ENCODE assay signal across 25 cellular contexts in the genomic region with DNA sequence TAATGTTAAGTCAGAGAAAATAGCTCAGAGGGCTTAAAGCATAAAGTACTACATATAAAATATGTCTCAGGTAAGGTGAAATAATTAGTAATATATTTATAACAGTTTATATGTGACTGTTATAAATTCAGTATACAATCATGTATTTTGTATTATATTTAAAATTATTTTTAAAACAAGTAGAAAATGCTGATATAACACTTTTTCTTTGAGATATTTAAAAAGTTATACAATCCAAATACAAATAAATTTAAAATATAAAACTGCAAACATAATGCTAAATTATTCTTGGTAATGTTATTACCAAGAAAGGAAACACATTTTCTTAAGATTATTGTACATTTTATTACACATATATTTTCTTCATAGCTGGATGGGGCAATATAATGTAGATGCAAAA.
"Had no signal": no experiment of that assay in that cellular context is flagged by ENCODE, and none has a peak within 500 bp of the region (broad histone marks: within the 10 kb centered on the region; RNA-seq: fewer than 3 reads in every experiment).

No MANE protein-coding gene starts in this region.

- H3K4me1 ChIP-seq: gastroesophageal sphincter, heart left ventricle, left lung, neural progenitor cell, psoas muscle, sigmoid colon, spleen, testis, tibial artery had no signal

- H3K4me2 ChIP-seq: hepatocyte, neural progenitor cell had no signal

- DNase-seq: dorsolateral prefrontal cortex; effector CD4-positive, alpha-beta T cell; foreskin fibroblast; heart left ventricle; left cardiac atrium; left lung; mesenchymal stem cell; mucosa of descending colon; naive B cell; posterior cingulate gyrus; psoas muscle; right cardiac atrium; sigmoid colon; spleen; stimulated activated CD4-positive, alpha-beta T cell treated with anti-CD3 and anti-CD28 coated beads, Interleukin-4, amount 100 ng/mL, for 4 hours; stimulated activated naive CD8-positive, alpha-beta T cell treated with anti-CD3 and anti-CD28 coated beads, Interleukin-15, Interleukin-2, amounts not matched to agents 100 U/mL and 50 U/mL, for 24 hours; substantia nigra; testis; tibial artery had no signal

- H3K27ac ChIP-seq: dorsolateral prefrontal cortex, epithelial cell of prostate, gastroesophageal sphincter, heart left ventricle, hepatocyte, left lung, neural progenitor cell, psoas muscle, sigmoid colon, spleen, testis, tibial artery had no signal

- ATAC-seq: esophagus mucosa; gastroesophageal sphincter; heart left ventricle; left cardiac atrium; left lung; mucosa of descending colon; psoas muscle; right cardiac atrium; stimulated activated memory B cell treated with anti-CD40 and anti-IgM and Interleukin-4, amounts not matched to agents 10 μg/mL and 1 μg/mL and 100 μg/mL, for 72 hours; stimulated activated naive CD8-positive, alpha-beta T cell treated with anti-CD3 and anti-CD28 coated beads, Interleukin-15, Interleukin-2, amounts not matched to agents 100 U/mL and 50 U/mL, for 24 hours had no signal

- H3K9me3 ChIP-seq: gastroesophageal sphincter, psoas muscle, sigmoid colon, testis, tibial artery had no signal

- H3K4me3 ChIP-seq: dorsolateral prefrontal cortex, gastroesophageal sphincter, heart left ventricle, hepatocyte, left lung, mucosa of descending colon, neural progenitor cell, psoas muscle, sigmoid colon, spleen, testis, tibial artery had no signal
